Comparison of ENCODE assay signal across 20 cellular contexts in genomic region chr12:100159391-100160104, GRCh38. TPM values are rescaled to one million over a fixed set of nuclear protein-coding genes. Genes with fewer than 3 reads are reported as not detected.
DNase-seq lines count a peak whose midpoint lies in the region; ATAC-seq and TF ChIP-seq lines count a peak whose summit lies in the region.
"Had no signal": no experiment of that assay in that cellular context is flagged by ENCODE, and none has a peak within 500 bp of the region (broad histone marks: within the 10 kb centered on the region; RNA-seq: fewer than 3 reads in every experiment).

No MANE protein-coding gene starts in this region.

- no peaks in the 10 kb centered on the region for H3K27me3 Mint-ChIP-seq in endodermal cell (ENCODE audit: insufficient read depth)
- H3K27me3 Mint-ChIP-seq in stimulated activated naive B cell treated with anti-CD40 and anti-IgM and Interleukin-4, amounts not matched to agents 10 μg/mL and 1 μg/mL and 100 μg/mL, for 72 hours = no peaks in the 10 kb centered on the region
- H3K27me3 Mint-ChIP-seq: CD4-positive, alpha-beta T cell had no signal

- peaks cover 7% of the 10 kb centered on the region for H3K4me1 Mint-ChIP-seq in endodermal cell
- peaks cover 9 to 16% of the 10 kb centered on the region in 2 donors for H3K4me1 Mint-ChIP-seq in stimulated activated naive B cell treated with anti-CD40 and anti-IgM and Interleukin-4, amounts not matched to agents 10 μg/mL and 1 μg/mL and 100 μg/mL, for 72 hours

- no peak overlapping the region for H3K27ac ChIP-seq in HEK293 (ENCODE audit: extremely low read depth, low read depth, low read length)
- H3K27ac ChIP-seq in endodermal cell (ENCODE audit: low read depth, low read length) = no peak overlapping the region
- H3K27ac ChIP-seq: 22Rv1, GM23248 had no signal

- DNase-seq in NCI-H748 (lab: John Stamatoyannopoulos, UW; ENCODE audit: unreplicated experiment) = peak; percentile 41
- no peak for DNase-seq in NCI-H748 treated with DMSO at 0.1 percent for 48 hours (lab: John Stamatoyannopoulos, UW)
- DNase-seq in NCI-H82 (lab: John Stamatoyannopoulos, UW) = peak; percentile 86
- no peak for DNase-seq in endodermal cell
- no peak for DNase-seq in stimulated activated naive B cell treated with anti-CD40 and anti-IgM and Interleukin-4, amounts not matched to agents 10 μg/mL and 1 μg/mL and 100 μg/mL, for 72 hours
- DNase-seq in NCI-H1930 (lab: John Stamatoyannopoulos, UW) = no peak
- DNase-seq: ACHN; AML-193; BE2C; CD4-positive, alpha-beta T cell; CD8-positive, alpha-beta memory T cell; DMS53; DND-41; GM23248 had no signal

- H3K36me3 ChIP-seq in HEK293 (ENCODE audit: control insufficient read depth in 2 of 2, insufficient read depth in 1 of 2, low read length in 2 of 2) = no peaks in the 10 kb centered on the region
- H3K36me3 ChIP-seq in endodermal cell (ENCODE audit: control insufficient read depth, insufficient read depth, low read length) = peaks cover 22% of the 10 kb centered on the region
- H3K36me3 ChIP-seq: BE2C, HAP-1 had no signal

- ATAC-seq in HG03097 (IDR thresholded peaks at IDR 0.05; ENCODE audit: low FRiP score, unreplicated experiment) = no peak
- ATAC-seq in stimulated activated naive B cell treated with anti-CD40 and anti-IgM and Interleukin-4, amounts not matched to agents 10 μg/mL and 1 μg/mL and 100 μg/mL, for 72 hours (replicated peaks) = no peak

- CTCF ChIA-PET in HEK293 (lab: Yijun Ruan, JAX) = interaction anchor here (0.7 to 1.3 kb wide), 2 partner anchors 21 to 176 kb away, joined by 3 read pairs; no protein-coding TSS in a partner anchor

- peaks cover 38% of the 10 kb centered on the region for H3K36me3 Mint-ChIP-seq in endodermal cell (ENCODE audit: low read depth)
- peaks cover 6 to 7% of the 10 kb centered on the region in 2 donors for H3K36me3 Mint-ChIP-seq in stimulated activated naive B cell treated with anti-CD40 and anti-IgM and Interleukin-4, amounts not matched to agents 10 μg/mL and 1 μg/mL and 100 μg/mL, for 72 hours
- H3K36me3 Mint-ChIP-seq: CD14-positive monocyte had no signal

- H3K4me3 ChIP-seq in HEK293 (ENCODE audit: low read depth, low read length) (no peak overlapping the region), endodermal cell (ENCODE audit: low read length) (peak overlapping the region; percentile 81)
- H3K4me3 ChIP-seq: BLaER1 treated with 17β-estradiol and CSF1 and Interleukin-3, amounts not matched to agents 10 nM and 100 nM; GM23248; HAP-1 had no signal

- POLR2A ChIA-PET in HEK293 (lab: Yijun Ruan, JAX) = no interaction called here

- H3K9me3 ChIP-seq in HEK293 (ENCODE audit: control insufficient read depth, insufficient read depth, low read depth, low read length) (no peaks in the 10 kb centered on the region), endodermal cell (ENCODE audit: control insufficient read depth, low read length) (peaks cover 79% of the 10 kb centered on the region)
- H3K9me3 ChIP-seq: BE2C, HAP-1 had no signal

- H3K4me3 Mint-ChIP-seq in endodermal cell = no peak overlapping the region
- no peak overlapping the region for H3K4me3 Mint-ChIP-seq in stimulated activated naive B cell treated with anti-CD40 and anti-IgM and Interleukin-4, amounts not matched to agents 10 μg/mL and 1 μg/mL and 100 μg/mL, for 72 hours
- H3K4me3 Mint-ChIP-seq: CD14-positive monocyte; CD4-positive, alpha-beta T cell; CD8-positive, alpha-beta memory T cell had no signal

- 88 to 96% methylated on average over 4 to 7 of the region's 9 CpGs for WGBS in endodermal cell (ENCODE audit: insufficient coverage in 1 of 2, insufficient read length in 1 of 2), 2 experiments

- no peaks in the 10 kb centered on the region for H3K27me3 ChIP-seq in endodermal cell (ENCODE audit: control insufficient read depth, insufficient read depth, low read length, poor library complexity, severe bottlenecking)
- H3K27me3 ChIP-seq: BE2C; BLaER1 treated with 17β-estradiol and CSF1 and Interleukin-3, amounts not matched to agents 10 nM and 100 nM had no signal

- no peak for TF ChIP-seq CTCF in HEK293 (tag by site-specific recombination; IDR thresholded peaks at IDR 0.05)
- no peak for TF ChIP-seq CTCF in endodermal cell (conservative IDR thresholded peaks at IDR 0.05)

- H3K9me3 Mint-ChIP-seq in endodermal cell = peaks cover 42% of the 10 kb centered on the region
- no peaks in the 10 kb centered on the region for H3K9me3 Mint-ChIP-seq in stimulated activated naive B cell treated with anti-CD40 and anti-IgM and Interleukin-4, amounts not matched to agents 10 μg/mL and 1 μg/mL and 100 μg/mL, for 72 hours
- H3K9me3 Mint-ChIP-seq: CD14-positive monocyte; CD4-positive, alpha-beta T cell; CD8-positive, alpha-beta memory T cell had no signal

- H3K9ac ChIP-seq in endodermal cell (ENCODE audit: extremely low read depth, low read length, poor library complexity, severe bottlenecking) = no peak overlapping the region
- H3K9ac ChIP-seq: BLaER1 treated with 17β-estradiol and CSF1 and Interleukin-3, amounts not matched to agents 10 nM and 100 nM; GM23248 had no signal

- H3K4me1 ChIP-seq in HEK293 (ENCODE audit: control insufficient read depth, insufficient read depth, low read length) (0 out of 2 replicates have a peak, but pooled peaks cover 5% of the 10 kb centered on the region), endodermal cell (ENCODE audit: control insufficient read depth, insufficient read depth, low read length) (peaks cover 5% of the 10 kb centered on the region)

- no peak overlapping the region for H3K27ac Mint-ChIP-seq in endodermal cell
- H3K27ac Mint-ChIP-seq in stimulated activated naive B cell treated with anti-CD40 and anti-IgM and Interleukin-4, amounts not matched to agents 10 μg/mL and 1 μg/mL and 100 μg/mL, for 72 hours = no peak overlapping the region
- H3K27ac Mint-ChIP-seq: CD14-positive monocyte; CD4-positive, alpha-beta T cell had no signal

TF ChIP-seq in HEK293, 187 proteins besides CTCF, POLR2A, EP300 and RAD21:
- no peak for TF ChIP-seq ZNF560 (tag by site-specific recombination; IDR thresholded peaks at IDR 0.05; ENCODE audit: borderline replicate concordance)
- TF ChIP-seq SCRT2 (tag by site-specific recombination; IDR thresholded peaks at IDR 0.05) = peak; percentile 79
- TF ChIP-seq SCRT1 (tag by site-specific recombination; IDR thresholded peaks at IDR 0.05; ENCODE audit: borderline replicate concordance) = peak; percentile 86
- TF ChIP-seq ZNF24 (tag by site-specific recombination; IDR thresholded peaks at IDR 0.05) = no peak

RNA-seq across cellular contexts. Expression of gene BLTP3B, which starts 16.9 kb away (rescaled TPM):
- 10 to 100 TPM; 29.1 to 40.6 TPM for total RNA-seq in endodermal cell
- 19.4 TPM for polyA plus RNA-seq in endodermal cell (2013, experiment 1 of 2)
- 18.8 TPM for polyA plus RNA-seq in endodermal cell (2013, experiment 2 of 2)

RNA-seq across cellular contexts. Expression of gene ACTR6, which starts 41.1 kb away (rescaled TPM):
- 10 to 100 TPM; 39.4 to 47.8 TPM for total RNA-seq in endodermal cell
- polyA plus RNA-seq in endodermal cell (2013, experiment 1 of 2) = 45.5 TPM
- 41.9 TPM for polyA plus RNA-seq in endodermal cell (2013, experiment 2 of 2)

Comparison
In these comparisons a context has a peak if more than half of its experiments do, and no peak if none do; other contexts are left out.
1. DNase-seq: peak in NCI-H748 (single experiment) and NCI-H82 (single experiment); none in NCI-H748 treated with DMSO at 0.1 percent for 48 hours (single experiment), endodermal cell (single experiment), stimulated activated naive B cell treated with anti-CD40 and anti-IgM and Interleukin-4, amounts not matched to agents 10 μg/mL and 1 μg/mL and 100 μg/mL, for 72 hours (single experiment) and NCI-H1930 (0 of 2).